In genomic region chr4:28443371-28443770, GRCh38 we compare ENCODE assay signal across 21 cellular contexts.
DNase-seq lines count a peak whose midpoint lies in the region; FAIRE-seq and TF ChIP-seq lines count a peak whose summit lies in the region.
"Had no signal": no experiment of that assay in that cellular context is flagged by ENCODE, and none has a peak within 500 bp of the region (broad histone marks: within the 10 kb centered on the region; RNA-seq: fewer than 3 reads in every experiment).

No MANE protein-coding gene starts in this region.

- H3K23ac ChIP-seq in H9 (ENCODE audit: insufficient read length, low read depth, low read length): no peak overlapping the region

- H3K36me3 Mint-ChIP-seq in H9 (ENCODE audit: insufficient read depth in 1 of 3, low read depth in 3 of 3): no peaks in the 10 kb centered on the region
- H3K36me3 Mint-ChIP-seq: CD4-positive, alpha-beta memory T cell had no signal

- no peak overlapping the region for H3K18ac ChIP-seq in H9 (ENCODE audit: insufficient read length, low read depth, low read length)

- H3K9me1 ChIP-seq in keratinocyte (ENCODE audit: control insufficient read depth, extremely low read depth, insufficient read depth, low read length): no peaks in the 10 kb centered on the region

- H3K27ac ChIP-seq in H9 (ENCODE audit: insufficient read length, low read depth, low read length) (no peak overlapping the region), keratinocyte (ENCODE audit: control insufficient read depth, insufficient read depth, low read length) (no peak overlapping the region), right atrium auricular region (no peak overlapping the region)
- H3K27ac ChIP-seq: HL-60 had no signal

- H2AFZ ChIP-seq in H9 (ENCODE audit: low read length): no peak overlapping the region
- H2AFZ ChIP-seq in keratinocyte (ENCODE audit: control insufficient read depth, low read length): peak overlapping the region; percentile 51

- H3K4me3 Mint-ChIP-seq in H9: no peak overlapping the region; a peak in 1 of 5 replicates
- H3K4me3 Mint-ChIP-seq: CD4-positive, alpha-beta memory T cell; HFFc6 had no signal

- no peak overlapping the region for H2BK5ac ChIP-seq in H9 (ENCODE audit: insufficient read length, low read length)

- H3K9ac ChIP-seq in H9 (ENCODE audit: extremely low read depth, insufficient read length, low read length): no peak overlapping the region
- no peak overlapping the region for H3K9ac ChIP-seq in keratinocyte (ENCODE audit: control insufficient read depth, extremely low read depth, insufficient read depth, low read length)

- no peaks in the 10 kb centered on the region for H3K23me2 ChIP-seq in H9 (ENCODE audit: insufficient read length, low read depth, low read length, poor library complexity, severe bottlenecking)

- no peak overlapping the region for H2AK5ac ChIP-seq in H9 (ENCODE audit: insufficient read length, low read length)

- H3K4me2 ChIP-seq in H9 (ENCODE audit: insufficient read depth, insufficient read length, low read length): no peak overlapping the region
- no peak overlapping the region for H3K4me2 ChIP-seq in keratinocyte (ENCODE audit: control insufficient read depth, extremely low read depth, insufficient read depth, low read depth, low read length)

- H4K91ac ChIP-seq in H9 (ENCODE audit: insufficient read length, low read depth, low read length): no peak overlapping the region

- H3K14ac ChIP-seq in H9 (ENCODE audit: insufficient read depth, low read length): no peak overlapping the region

- dilution Hi-C loops in keratinocyte (cut with MboI; ENCODE audit: extremely low pct_ligation_motif_present, low sequenced_read_pairs): no loop called here

- no peak overlapping the region for H3T11ph ChIP-seq in H9 (ENCODE audit: low read length)

- no peaks in the 10 kb centered on the region for H4K20me1 ChIP-seq in H9 (ENCODE audit: control insufficient read depth, insufficient read depth, insufficient read length)
- no peaks in the 10 kb centered on the region for H4K20me1 ChIP-seq in keratinocyte (ENCODE audit: control insufficient read depth, extremely low read depth, insufficient read depth, low read length)

- H2BK15ac ChIP-seq in H9 (ENCODE audit: low read depth, low read length): no peak overlapping the region

- no peaks in the 10 kb centered on the region for H3K27me3 ChIP-seq in BE2C
- no peaks in the 10 kb centered on the region for H3K27me3 ChIP-seq in H9 (ENCODE audit: insufficient read depth, low read length)
- no peaks in the 10 kb centered on the region for H3K27me3 ChIP-seq in keratinocyte (ENCODE audit: control insufficient read depth, extremely low read depth, insufficient read depth, low read length)
- H3K27me3 ChIP-seq in right atrium auricular region: no peaks in the 10 kb centered on the region

- H3K9me3 ChIP-seq in BE2C (no peaks in the 10 kb centered on the region), H9 (ENCODE audit: control insufficient read depth, low read depth, low read length) (no peaks in the 10 kb centered on the region), keratinocyte (ENCODE audit: control insufficient read depth, low read depth, low read length) (no peaks in the 10 kb centered on the region), right atrium auricular region (no peaks in the 10 kb centered on the region)

- H3K36me3 ChIP-seq in BE2C (no peaks in the 10 kb centered on the region), keratinocyte (ENCODE audit: control insufficient read depth in 2 of 2, extremely low read depth in 1 of 2, insufficient read depth in 2 of 2, low read length in 2 of 2) (no peaks in the 10 kb centered on the region), right atrium auricular region (no peaks in the 10 kb centered on the region)

- FAIRE-seq in keratinocyte (lab: Jason Lieb, UNC): no peak
- FAIRE-seq: D721Med, G401.6, GM12891, K562 had no signal

- H3K27ac Mint-ChIP-seq in H9: peak overlapping the region; percentile 36 to 55 (median 50); a peak in 3 of 7 replicates
- H3K27ac Mint-ChIP-seq: CD4-positive, alpha-beta memory T cell; HFFc6 had no signal

- H2BK20ac ChIP-seq in H9 (ENCODE audit: low read depth, low read length, poor library complexity, severe bottlenecking): no peak overlapping the region

- H3K4me1 ChIP-seq in BE2C: peaks cover 15% of the 10 kb centered on the region
- H3K4me1 ChIP-seq in H9 (ENCODE audit: insufficient read depth, low read length): no peaks in the 10 kb centered on the region; the same call in 1 of the 2 replicates
- peaks cover 15% of the 10 kb centered on the region for H3K4me1 ChIP-seq in keratinocyte (ENCODE audit: control insufficient read depth, extremely low read depth, insufficient read depth, low read length)
- H3K4me1 ChIP-seq in right atrium auricular region: no peaks in the 10 kb centered on the region

- H3K4ac ChIP-seq in H9 (ENCODE audit: low read depth, low read length): no peak overlapping the region

- H4K8ac ChIP-seq in H9 (replicated peaks; ENCODE audit: insufficient read length, low read depth, low read length): no peak overlapping the region

- no peak overlapping the region for H2BK12ac ChIP-seq in H9 (ENCODE audit: insufficient read length, low read depth, low read length)

- no CpG with 5 or more reads among the region's 3 CpGs for WGBS in H9 (ENCODE audit: extremely low coverage, insufficient read length, low lambda C conversion rate)

- H4K5ac ChIP-seq in H9 (ENCODE audit: insufficient read length, low read depth, low read length): no peak overlapping the region

- H3K79me2 ChIP-seq in H9 (ENCODE audit: insufficient read depth, low read length) (no peaks in the 10 kb centered on the region), keratinocyte (ENCODE audit: control insufficient read depth, insufficient read depth, low read length) (no peaks in the 10 kb centered on the region)

- no peak overlapping the region for H2BK120ac ChIP-seq in H9 (ENCODE audit: low read depth, low read length, poor library complexity, severe bottlenecking)

- DNase-seq in BE2C: no peak
- DNase-seq in H9: no peak
- DNase-seq in keratinocyte (ENCODE audit: low read depth, low spot score): no peak
- peak; percentile 47 for DNase-seq in putamen (ENCODE audit: low spot score)
- no peak for DNase-seq in right atrium auricular region (ENCODE audit: low spot score)
- no peak for DNase-seq in NCI-H1092 (lab: John Stamatoyannopoulos, UW)
- DNase-seq in glomerular visceral epithelial cell (ENCODE audit: extremely low spot score): no peak
- DNase-seq: AML-193; C1 segment of cervical spinal cord; CD4-positive, alpha-beta memory T cell; COR-L47; DMS153; DMS79 treated with DMSO at 0.1 percent for 48 hours; EL; HCEC 1CT had no signal

- no peaks in the 10 kb centered on the region for H3K9me3 Mint-ChIP-seq in H9
- H3K9me3 Mint-ChIP-seq: HFFc6 had no signal

- no peak overlapping the region for H3K56ac ChIP-seq in H9 (ENCODE audit: insufficient read length, low read depth, low read length)

- no peaks in the 10 kb centered on the region for H3K27me3 Mint-ChIP-seq in H9 (ENCODE audit: low read depth)
- H3K27me3 Mint-ChIP-seq: CD4-positive, alpha-beta memory T cell had no signal

- H3K4me3 ChIP-seq in BE2C (ENCODE audit: low read depth, low read length) (peak overlapping the region; percentile 15; the same call in 1 of the 2 replicates), keratinocyte (ENCODE audit: control insufficient read depth in 2 of 3, extremely low read depth in 1 of 3, insufficient read depth in 2 of 3, low read depth in 1 of 3, low read length in 3 of 3) (no peak overlapping the region), right atrium auricular region (no peak overlapping the region)
- H3K4me3 ChIP-seq: K562 had no signal

- TF ChIP-seq CTCF in BE2C (IDR thresholded peaks at IDR 0.05; ENCODE audit: low read depth, low read length) (no peak), H9 (conservative IDR thresholded peaks at IDR 0.05) (no peak), keratinocyte (optimal IDR thresholded peaks at IDR 0.05 in 1 of 3, IDR thresholded peaks at IDR 0.05 in 1 of 3, conservative IDR thresholded peaks at IDR 0.05 in 1 of 3; ENCODE audit: extremely low read depth in 1 of 3, insufficient read depth in 2 of 3, low read length in 3 of 3) (no peak), right atrium auricular region (IDR thresholded peaks at IDR 0.05) (no peak)

- no peaks in the 10 kb centered on the region for H3K79me1 ChIP-seq in H9 (ENCODE audit: insufficient read depth, low read depth, low read length, poor library complexity, severe bottlenecking)

- peaks cover 7 to 11% of the 10 kb centered on the region in 2 experiments for H3K4me1 Mint-ChIP-seq in H9
- H3K4me1 Mint-ChIP-seq: CD4-positive, alpha-beta memory T cell had no signal
